11 cellular contexts compared by ENCODE assay signal in the genomic region with DNA sequence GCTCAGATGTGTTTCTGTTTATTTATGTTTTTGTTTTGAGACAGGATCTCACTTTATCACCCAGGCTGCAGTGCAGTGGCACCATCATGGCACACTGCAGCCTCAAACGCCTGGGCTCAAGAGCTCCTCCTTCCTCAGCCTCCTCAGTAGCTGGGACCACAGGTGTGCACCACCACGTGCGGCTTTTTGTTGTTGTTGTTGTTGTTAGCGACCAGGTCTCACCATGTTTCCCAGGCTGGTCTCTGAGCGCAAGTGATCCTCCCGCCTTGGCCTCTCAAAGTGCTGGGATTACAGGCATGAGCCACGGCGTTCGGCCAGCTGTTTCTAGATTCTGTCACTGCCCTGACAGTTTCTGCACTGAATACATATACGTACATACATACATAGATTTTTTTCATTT. TPM values are rescaled to one million over a fixed set of nuclear protein-coding genes. Genes with fewer than 3 reads are reported as not detected.
DNase-seq lines count a peak whose midpoint lies in the region; ATAC-seq, FAIRE-seq and TF ChIP-seq lines count a peak whose summit lies in the region.
"Not testable (repeated sequence)": the region's sequence is repeated elsewhere in the genome, so short reads cannot be mapped to it uniquely, and the experiment has no call there.
"Had no signal": no experiment of that assay in that cellular context is flagged by ENCODE, and none has a peak within 500 bp of the region (broad histone marks: within the 10 kb centered on the region; RNA-seq: fewer than 3 reads in every experiment).

No MANE protein-coding gene starts in this region.

- not testable (repeated sequence) for H3K27me3 ChIP-seq in AG04450 (ENCODE audit: control insufficient read depth, insufficient read depth, low read length); HAP-1 (ENCODE audit: low read depth); K562 (ENCODE audit: control insufficient read depth in 2 of 2, insufficient read depth in 2 of 2, low read length in 2 of 2); muscle layer of duodenum (ENCODE audit: low read depth, low read length); skeletal muscle tissue (ENCODE audit: control insufficient read depth in 3 of 3, insufficient read depth in 3 of 3, low read length in 3 of 3)

- H3K4me1 ChIP-seq in HAP-1; K562 (replicated peaks in 1 of 2; ENCODE audit: control insufficient read depth in 2 of 2, insufficient read depth in 2 of 2, low read length in 2 of 2); muscle layer of duodenum (ENCODE audit: control insufficient read depth in 1 of 2, insufficient read depth in 2 of 2, low read length in 2 of 2); skeletal muscle tissue (ENCODE audit: control insufficient read depth in 3 of 3, insufficient read depth in 3 of 3, low read length in 3 of 3): not testable (repeated sequence)

- not testable (repeated sequence) for TF ChIP-seq RAD21 in K562 (CRISPR knock-in tag; conservative IDR thresholded peaks at IDR 0.05 in 1 of 2, IDR thresholded peaks at IDR 0.05 in 1 of 2)

- not testable (repeated sequence) for TF ChIP-seq CTCF in AG04450 (IDR thresholded peaks at IDR 0.05; ENCODE audit: low read depth, low read length); WI38 (IDR thresholded peaks at IDR 0.05; ENCODE audit: low read depth, low read length); K562 (IDR thresholded peaks at IDR 0.05 in 2 of 3, conservative IDR thresholded peaks at IDR 0.05 in 1 of 3; ENCODE audit: insufficient read depth in 2 of 3, low read depth in 1 of 3, low read length in 3 of 3); fibroblast of villous mesenchyme (IDR thresholded peaks at IDR 0.05; ENCODE audit: insufficient read depth, low read depth, low read length)

- DNase-seq in AG04450 (ENCODE audit: low read depth, low spot score); HAP-1 (ENCODE audit: low spot score in 2 of 2); K562 (ENCODE audit: extremely low read depth in 1 of 4, low spot score in 3 of 4); fibroblast of villous mesenchyme (ENCODE audit: low read depth): not testable (repeated sequence)
- DNase-seq in NCI-H2171 (lab: John Stamatoyannopoulos, UW) = peak; percentile 1

- H3K9me3 ChIP-seq in AG04450 (ENCODE audit: control insufficient read depth, insufficient read depth, low read length); HAP-1; K562 (replicated peaks; ENCODE audit: control insufficient read depth, insufficient read depth, low read depth, low read length); muscle layer of duodenum (ENCODE audit: control insufficient read depth in 1 of 2, low read length in 2 of 2); skeletal muscle tissue (ENCODE audit: control insufficient read depth in 3 of 3, low read length in 3 of 3): not testable (repeated sequence)

- not testable (repeated sequence) for H3K9me1 ChIP-seq in K562 (ENCODE audit: control insufficient read depth, insufficient read depth, low read length)

- H3K36me3 ChIP-seq in HAP-1 (replicated peaks); K562 (ENCODE audit: control insufficient read depth, insufficient read depth, low read length); muscle layer of duodenum (ENCODE audit: control insufficient read depth in 1 of 2, insufficient read depth in 2 of 2, low read length in 2 of 2); skeletal muscle tissue (ENCODE audit: control insufficient read depth in 3 of 3, insufficient read depth in 3 of 3, low read length in 3 of 3): not testable (repeated sequence)

- H3K4me3 ChIP-seq in AG04450 (ENCODE audit: low read depth, low read length) = peak overlapping the region; percentile 71
- peak overlapping the region; percentile 35 for H3K4me3 ChIP-seq in HAP-1
- H3K4me3 ChIP-seq in WI38 (ENCODE audit: low read depth, low read length) = peak overlapping the region; percentile 59
- H3K4me3 ChIP-seq in K562 = not testable (repeated sequence)
- peak overlapping the region; percentile 68 for H3K4me3 ChIP-seq in fibroblast of villous mesenchyme (ENCODE audit: low read depth, low read length)
- peak overlapping the region; percentile 40 to 53 for H3K4me3 ChIP-seq in muscle layer of duodenum (ENCODE audit: low read depth in 1 of 2, low read length in 2 of 2)
- peak overlapping the region; percentile 60 to 76 (median 73) for H3K4me3 ChIP-seq in skeletal muscle tissue (ENCODE audit: low read length in 3 of 3)

- not testable (repeated sequence) for BruUV-seq in K562 (replicated peaks; lab: Mats Ljungman, UMichigan)

- TF ChIP-seq EP300 in K562 (IDR thresholded peaks at IDR 0.05; ENCODE audit: low read length) = not testable (repeated sequence)

- in situ Hi-C loops in HAP-1 (cut with MboI; ENCODE audit: low sequenced_read_pairs); K562 (cut with MboI): not testable (repeated sequence)

- CTCF ChIA-PET in AG04450 (lab: Charles Lee); K562 (lab: Yijun Ruan, JAX; ENCODE audit: low intra/inter-chr PET ratio): not testable (repeated sequence)

- peak overlapping the region; percentile 97 for H2AFZ ChIP-seq in K562 (ENCODE audit: low read depth, low read length)

- POLR2A ChIA-PET in AG04450 (lab: Yijun Ruan, JAX); K562 (lab: Yijun Ruan, JAX): not testable (repeated sequence)

- not testable (repeated sequence) for ATAC-seq in K562

- FAIRE-seq in K562 (lab: Jason Lieb, UNC) = peak; percentile 35

- H3K9ac ChIP-seq in K562 (ENCODE audit: insufficient read depth in 1 of 2, low read depth in 2 of 2, low read length in 2 of 2) (peak overlapping the region; percentile 55 to 62; a peak in 2 of 4 replicates), skeletal muscle tissue (ENCODE audit: low read depth in 1 of 3, low read length in 3 of 3) (peak overlapping the region in 2 of 3 donors; percentile 56 to 70)

- H3K27ac ChIP-seq in AG04450 (ENCODE audit: low read depth, low read length); K562 (ENCODE audit: extremely low read depth, low read depth, low read length); muscle layer of duodenum (ENCODE audit: low read length); skeletal muscle tissue (ENCODE audit: low read depth, low read length): not testable (repeated sequence)

- H4K20me1 ChIP-seq in K562 (replicated peaks; ENCODE audit: control insufficient read depth, insufficient read depth, low read length) = not testable (repeated sequence)

- WGBS in K562 (ENCODE audit: insufficient coverage, low coverage, missing lambda C conversion rate) = 72% methylated on average over 9 of the region's 10 CpGs

- TF ChIP-seq POLR2A in K562 (conservative IDR thresholded peaks at IDR 0.05) = not testable (repeated sequence)

- not testable (repeated sequence) for H3K79me2 ChIP-seq in K562 (ENCODE audit: control insufficient read depth, insufficient read depth, low read length)

- peak overlapping the region; percentile 68 for H3K4me2 ChIP-seq in K562 (ENCODE audit: insufficient read depth, low read length)

- intact Hi-C loops in K562 (cut with micrococcal nuclease) = not testable (repeated sequence)

RNA-seq across cellular contexts. Expression of gene ZNF713, which starts 1.1 kb away (rescaled TPM):
- 2.7 and 3.1 TPM in 2 replicates for polyA plus RNA-seq in AG04450 (2011; rRNA removed)
- polyA minus RNA-seq in AG04450 (2011; rRNA and poly(A)+ RNA removed) = 4.4 and 5.2 TPM in 2 replicates
- 3.5 and 5.6 TPM in 2 replicates for total RNA-seq in K562 (2011; cell fraction: chromatin; rRNA removed; ENCODE audit: low replicate concordance)
- total RNA-seq in K562 (2011; cell fraction: nucleolus; rRNA removed) = 1.7 and 2.1 TPM in 2 replicates
- total RNA-seq in K562 (2011; cell fraction: nucleoplasm; rRNA removed) = 3.6 and 6.4 TPM in 2 replicates
- total RNA-seq in K562 (2014; rRNA removed) = 0.32 and 0.73 TPM in 2 replicates
- total RNA-seq in K562 (2014; rRNA removed; fragmentation: Illumina TruSeq; extraction: Trizol) = 1.4 and 1.6 TPM in 2 replicates
- total RNA-seq in K562 (2015; rRNA removed; fragmentation: Illumina TruSeq; extraction: Trizol) = 1.1 and 1.5 TPM in 2 replicates
- total RNA-seq in K562 (2021) = 1.2 and 1.6 TPM in 2 replicates
- polyA plus RNA-seq in K562 (2011; rRNA removed) = 0.95 and 1.8 TPM in 2 replicates
- polyA plus RNA-seq in K562 (2011; cell fraction: cytosol; rRNA removed) = 0.46 and 0.90 TPM in 2 replicates
- polyA plus RNA-seq in K562 (2011; cell fraction: nucleus; rRNA removed) = 1.3 and 1.7 TPM in 2 replicates
- polyA plus RNA-seq in K562 (2012) = 0.73 and 0.86 TPM in 2 replicates
- 0.46 and 1.1 TPM in 2 replicates for polyA plus RNA-seq in K562 (2014; fragmentation: Illumina TruSeq; extraction: Trizol)
- under 1 TPM; 0.13 to 0.29 TPM for polyA plus RNA-seq in K562 (2014; fragmentation: Nextera tagmentation; extraction: Ambion mirVana)
- 0.69 and 0.96 TPM in 2 replicates for polyA plus RNA-seq in K562 (2014; rRNA removed)
- polyA minus RNA-seq in K562 (2011; rRNA and poly(A)+ RNA removed) = 2.7 and 3.6 TPM in 2 replicates
- 0.67 and 0.73 TPM in 2 replicates for polyA minus RNA-seq in K562 (2011; cell fraction: cytosol; rRNA and poly(A)+ RNA removed)
- polyA minus RNA-seq in K562 (2011; cell fraction: nucleus; rRNA and poly(A)+ RNA removed) = 1.2 and 1.4 TPM in 2 replicates
- total RNA-seq in fibroblast of villous mesenchyme = 1.3 and 3.5 TPM in 2 replicates
- total RNA-seq in skeletal muscle tissue = 17.7 TPM

RNA-seq across cellular contexts. Expression of gene SEPTIN14, which starts 25.8 kb away (rescaled TPM):
- polyA plus RNA-seq in AG04450 (2011; rRNA removed) = not detected in 2 replicates
- polyA minus RNA-seq in AG04450 (2011; rRNA and poly(A)+ RNA removed) = not detected in 2 replicates
- total RNA-seq in K562 (2011; cell fraction: chromatin; rRNA removed; ENCODE audit: low replicate concordance) = not detected in 2 replicates
- not detected in 2 replicates for total RNA-seq in K562 (2011; cell fraction: nucleolus; rRNA removed)
- total RNA-seq in K562 (2011; cell fraction: nucleoplasm; rRNA removed) = not detected in 2 replicates
- not detected in 2 replicates for total RNA-seq in K562 (2014; rRNA removed)
- total RNA-seq in K562 (2014; rRNA removed; fragmentation: Illumina TruSeq; extraction: Trizol) = 0.03 and 0.04 TPM in 2 replicates
- 0.04 TPM in 1 of 2 replicates, not detected in the other for total RNA-seq in K562 (2015; rRNA removed; fragmentation: Illumina TruSeq; extraction: Trizol)
- total RNA-seq in K562 (2021) = 0.04 TPM in 2 replicates
- polyA plus RNA-seq in K562 (2011; rRNA removed) = 0.10 TPM in 1 of 2 replicates, not detected in the other
- 0.03 TPM in 1 of 2 replicates, not detected in the other for polyA plus RNA-seq in K562 (2011; cell fraction: cytosol; rRNA removed)
- not detected in 2 replicates for polyA plus RNA-seq in K562 (2011; cell fraction: nucleus; rRNA removed)
- 0.04 and 0.07 TPM in 2 replicates for polyA plus RNA-seq in K562 (2012)
- 0.04 TPM in 2 replicates for polyA plus RNA-seq in K562 (2014; fragmentation: Illumina TruSeq; extraction: Trizol)
- polyA plus RNA-seq in K562 (2014; fragmentation: Nextera tagmentation; extraction: Ambion mirVana) = under 1 TPM; 0.04 to 0.06 TPM
- polyA plus RNA-seq in K562 (2014; rRNA removed) = 0.07 and 0.13 TPM in 2 replicates
- polyA minus RNA-seq in K562 (2011; rRNA and poly(A)+ RNA removed) = not detected in 2 replicates
- not detected in 2 replicates for polyA minus RNA-seq in K562 (2011; cell fraction: cytosol; rRNA and poly(A)+ RNA removed)
- polyA minus RNA-seq in K562 (2011; cell fraction: nucleus; rRNA and poly(A)+ RNA removed) = not detected in 2 replicates
- total RNA-seq in fibroblast of villous mesenchyme = not detected in 2 replicates
- total RNA-seq in skeletal muscle tissue = not detected
- total RNA-seq: esophagus mucosa, left cardiac atrium, sciatic nerve had no signal
